ENCODE assay signal across 13 cellular contexts in genomic region chr9:87606921-87607521, GRCh38.
DNase-seq lines count a peak whose midpoint lies in the region; ATAC-seq, FAIRE-seq and TF ChIP-seq lines count a peak whose summit lies in the region.
"Had no signal": no experiment of that assay in that cellular context is flagged by ENCODE, and none has a peak within 500 bp of the region (broad histone marks: within the 10 kb centered on the region; RNA-seq: fewer than 3 reads in every experiment).

No MANE protein-coding gene starts in this region.

- no peaks in the 10 kb centered on the region for H3K9me3 Mint-ChIP-seq in chondrocyte (ENCODE audit: low read depth)
- H3K9me3 Mint-ChIP-seq: endodermal cell had no signal

- peak overlapping the region; percentile 12 for H3K4me3 Mint-ChIP-seq in chondrocyte (ENCODE audit: unreplicated experiment)
- H3K4me3 Mint-ChIP-seq: endodermal cell, WTC11 had no signal

- ATAC-seq in GM19324 (IDR thresholded peaks at IDR 0.05; ENCODE audit: low FRiP score, unreplicated experiment), result no peak
- no peak for ATAC-seq in HG02840 (IDR thresholded peaks at IDR 0.05; ENCODE audit: low FRiP score, unreplicated experiment)
- ATAC-seq: WTC11 had no signal

- no peaks in the 10 kb centered on the region for H3K27me3 Mint-ChIP-seq in chondrocyte (ENCODE audit: low read depth)

- H3K4me3 ChIP-seq in ACC112 (ENCODE audit: low read depth, low read length), result peak overlapping the region; percentile 43; the same call in 1 of the 2 replicates
- no peak overlapping the region for H3K4me3 ChIP-seq in BE2C (ENCODE audit: low read depth, low read length)
- H3K4me3 ChIP-seq: BLaER1 treated with 17β-estradiol and CSF1 and Interleukin-3, amounts not matched to agents 10 nM and 100 nM; spleen had no signal

- peak overlapping the region; percentile 98 for H3K27ac ChIP-seq in ACC112 (ENCODE audit: low read depth, low read length)

- H3K36me3 ChIP-seq in ACC112 (ENCODE audit: insufficient read depth, low read length) (no peaks in the 10 kb centered on the region), BE2C (peaks cover 16% of the 10 kb centered on the region)

- peaks cover 14% of the 10 kb centered on the region for H3K4me1 ChIP-seq in ACC112 (ENCODE audit: control insufficient read depth, insufficient read depth, low read length, unreplicated experiment)
- no peaks in the 10 kb centered on the region; the same call in 1 of the 2 replicates for H3K4me1 ChIP-seq in BE2C

- H3K27me3 ChIP-seq in ACC112 (ENCODE audit: insufficient read depth, low read length) (no peaks in the 10 kb centered on the region), BE2C (no peaks in the 10 kb centered on the region)
- H3K27me3 ChIP-seq: BLaER1 treated with 17β-estradiol and CSF1 and Interleukin-3, amounts not matched to agents 10 nM and 100 nM had no signal

- peak; percentile 44 for DNase-seq in HTR-8/SVneo (ENCODE audit: insufficient read length, low spot score)
- no peak for DNase-seq in chondrocyte (ENCODE audit: low spot score)
- DNase-seq in medulla oblongata (ENCODE audit: extremely low spot score), result peak; percentile 21
- no peak for DNase-seq in NCI-H128 (lab: John Stamatoyannopoulos, UW; ENCODE audit: unreplicated experiment)
- no peak for DNase-seq in BE2C
- DNase-seq: endodermal cell, left ventricle myocardium superior, spleen had no signal

- peaks cover 8% of the 10 kb centered on the region for H3K36me3 Mint-ChIP-seq in chondrocyte (ENCODE audit: low read depth)

- H3K79me2 ChIP-seq in ACC112 (ENCODE audit: control insufficient read depth, insufficient read depth, low read length, unreplicated experiment), result no peaks in the 10 kb centered on the region

- peak overlapping the region; percentile 53 for H2AFZ ChIP-seq in ACC112 (ENCODE audit: low read length, unreplicated experiment)

- no peak for TF ChIP-seq CTCF in chondrocyte (IDR thresholded peaks at IDR 0.05)
- no peak for TF ChIP-seq CTCF in BE2C (IDR thresholded peaks at IDR 0.05; ENCODE audit: low read depth, low read length)

- H3K4me1 Mint-ChIP-seq in chondrocyte (ENCODE audit: low read depth), result peaks cover 93% of the 10 kb centered on the region

- H3K9me3 ChIP-seq in BE2C, result no peaks in the 10 kb centered on the region

- peak overlapping the region; percentile 98 for H3K27ac Mint-ChIP-seq in chondrocyte (ENCODE audit: unreplicated experiment)
- H3K27ac Mint-ChIP-seq: endodermal cell had no signal

- FAIRE-seq in HTR-8/SVneo (lab: Jason Lieb, UNC), result no peak

Comparison
In these comparisons a context has a peak if more than half of its experiments do, and no peak if none do; other contexts are left out.
1. DNase-seq: peak in HTR-8/SVneo (single experiment) and medulla oblongata (single experiment); none in chondrocyte (single experiment), NCI-H128 (single experiment) and BE2C (single experiment).